30 cellular contexts compared by ENCODE assay signal in genomic region chr16:21070564-21070963, GRCh38.
DNase-seq lines count a peak whose midpoint lies in the region; ATAC-seq, FAIRE-seq and TF ChIP-seq lines count a peak whose summit lies in the region.
"Had no signal": no experiment of that assay in that cellular context is flagged by ENCODE, and none has a peak within 500 bp of the region (broad histone marks: within the 10 kb centered on the region; RNA-seq: fewer than 3 reads in every experiment).

No MANE protein-coding gene starts in this region.

- TF ChIP-seq CTCF in HepG2 (CRISPR knock-in tag; IDR thresholded peaks at IDR 0.05) (no peak), right lobe of liver (IDR thresholded peaks at IDR 0.05) (no peak), K562 (IDR thresholded peaks at IDR 0.05 in 2 of 3, conservative IDR thresholded peaks at IDR 0.05 in 1 of 3; ENCODE audit: insufficient read depth in 2 of 3, low read depth in 1 of 3, low read length in 3 of 3) (no peak)

- H2AFZ ChIP-seq in HepG2 (ENCODE audit: low read length): no peak overlapping the region
- H2AFZ ChIP-seq in K562 (ENCODE audit: low read depth, low read length): no peak overlapping the region

- H3K4me3 ChIP-seq in HepG2 (replicated peaks in 1 of 3; ENCODE audit: insufficient read depth in 1 of 3, low read depth in 2 of 3, low read length in 3 of 3) (no peak overlapping the region), right lobe of liver (no peak overlapping the region), K562 (no peak overlapping the region)
- H3K4me3 ChIP-seq: A549; BLaER1; BLaER1 treated with 17β-estradiol and CSF1 and Interleukin-3, amounts not matched to agents 10 nM and 100 nM had no signal

- H3K27ac ChIP-seq in HepG2 (ENCODE audit: extremely low read length, insufficient read depth, low read length): no peak overlapping the region
- no peak overlapping the region for H3K27ac ChIP-seq in right lobe of liver
- H3K27ac ChIP-seq in K562 (ENCODE audit: extremely low read depth, low read depth, low read length): no peak overlapping the region
- H3K27ac ChIP-seq: 22Rv1; A549; BLaER1; BLaER1 treated with 17β-estradiol and CSF1 and Interleukin-3, amounts not matched to agents 10 nM and 100 nM; C4-2B had no signal

- H3K79me2 ChIP-seq in HepG2 (ENCODE audit: insufficient read depth, low read length): no peaks in the 10 kb centered on the region
- H3K79me2 ChIP-seq in K562 (ENCODE audit: control insufficient read depth, insufficient read depth, low read length): no peaks in the 10 kb centered on the region

- H3K4me2 ChIP-seq in HepG2 (ENCODE audit: low read depth, low read length) (no peak overlapping the region), K562 (ENCODE audit: insufficient read depth, low read length) (no peak overlapping the region)
- H3K4me2 ChIP-seq: A549; BLaER1; BLaER1 treated with 17β-estradiol and CSF1 and Interleukin-3, amounts not matched to agents 10 nM and 100 nM had no signal

- no peaks in the 10 kb centered on the region for H3K9me1 ChIP-seq in K562 (ENCODE audit: control insufficient read depth, insufficient read depth, low read length)

- TF ChIP-seq POLR2A in HepG2 (IDR thresholded peaks at IDR 0.05; ENCODE audit: insufficient read depth in 1 of 2, low read depth in 2 of 2, low read length in 2 of 2) (no peak), right lobe of liver (IDR thresholded peaks at IDR 0.05) (no peak), K562 (conservative IDR thresholded peaks at IDR 0.05) (no peak)

- no peak for DNase-seq in HepG2 (ENCODE audit: low spot score)
- DNase-seq in right lobe of liver: no peak
- no peak for DNase-seq in K562 (ENCODE audit: extremely low read depth in 1 of 4, low spot score in 3 of 4)
- no peak for DNase-seq in activated gamma-delta T cell (lab: John Stamatoyannopoulos, UW)
- DNase-seq: 8988T; ACHN; AML-193; BE2C; Caco-2; Calu3; CD4-positive, alpha-beta memory T cell; CD4-positive, alpha-beta T cell; CD4-positive, CD25-positive, alpha-beta regulatory T cell; CD8-positive, alpha-beta memory T cell; CD8-positive, alpha-beta T cell; COR-L47; DMS 273 treated with DMSO at 0.1 percent for 48 hours; DMS153; DMS53; DMS79; DMS79 treated with DMSO at 0.1 percent for 48 hours; DND-41; EL had no signal

- H4K20me1 ChIP-seq in HepG2 (ENCODE audit: insufficient read depth, low read length) (no peaks in the 10 kb centered on the region), K562 (replicated peaks; ENCODE audit: control insufficient read depth, insufficient read depth, low read length) (no peaks in the 10 kb centered on the region)
- H4K20me1 ChIP-seq: BLaER1; BLaER1 treated with 17β-estradiol and CSF1 and Interleukin-3, amounts not matched to agents 10 nM and 100 nM had no signal

- intact Hi-C loops in HepG2 (cut with micrococcal nuclease; ENCODE audit: unreplicated experiment): no loop called here
- intact Hi-C loops in right lobe of liver (cut with DNase I): no loop called here
- intact Hi-C loops in K562 (cut with micrococcal nuclease): no loop called here

- no peak for TF ChIP-seq EP300 in HepG2 (IDR thresholded peaks at IDR 0.05; ENCODE audit: low read depth in 2 of 2, low read length in 2 of 2)
- TF ChIP-seq EP300 in HepG2 (CRISPR knock-in tag; IDR thresholded peaks at IDR 0.05; ENCODE audit: borderline replicate concordance): no peak
- TF ChIP-seq EP300 in K562 (IDR thresholded peaks at IDR 0.05; ENCODE audit: low read length): no peak

- POLR2A ChIA-PET in HepG2 (lab: Yijun Ruan, JAX) (no interaction called here), K562 (lab: Yijun Ruan, JAX) (interaction anchor here (0.7 kb wide), 1 partner anchor 8 kb away, joined by 3 read pairs; no protein-coding TSS in a partner anchor)

- FAIRE-seq in HepG2 (lab: Jason Lieb, UNC) (no peak), K562 (lab: Jason Lieb, UNC) (no peak)
- FAIRE-seq: A204.1, A549, D721Med had no signal

- BruUV-seq in HepG2 (replicated peaks; lab: Mats Ljungman, UMichigan): no TSS peak
- BruUV-seq in K562 (replicated peaks; lab: Mats Ljungman, UMichigan): no TSS peak

- in situ Hi-C loops in HepG2 (cut with HindIII; ENCODE audit: extremely low pct_ligation_motif_present, low pct_unique_long_range_greater_than_20kb): no loop called here
- in situ Hi-C loops in K562 (cut with MboI): no loop called here

- CTCF ChIA-PET in HepG2 (lab: Yijun Ruan, JAX; ENCODE audit: low intra/inter-chr PET ratio, low total read pairs) (no interaction called here), K562 (lab: Yijun Ruan, JAX; ENCODE audit: low intra/inter-chr PET ratio) (no interaction called here)

- H3K36me3 ChIP-seq in HepG2 (replicated peaks in 1 of 2; ENCODE audit: control insufficient read depth in 1 of 2, insufficient read depth in 2 of 2, low read length in 2 of 2) (no peaks in the 10 kb centered on the region), right lobe of liver (no peaks in the 10 kb centered on the region), K562 (ENCODE audit: control insufficient read depth, insufficient read depth, low read length) (no peaks in the 10 kb centered on the region)
- H3K36me3 ChIP-seq: BE2C; BLaER1; BLaER1 treated with 17β-estradiol and CSF1 and Interleukin-3, amounts not matched to agents 10 nM and 100 nM had no signal

- WGBS in HepG2 (ENCODE audit: low lambda C conversion rate): 5% methylated on average over 4 of the region's 4 CpGs
- 80% methylated on average over 4 of the region's 4 CpGs for WGBS in right lobe of liver (ENCODE audit: insufficient coverage, low coverage, low lambda C conversion rate, missing lambda C conversion rate)
- 4% methylated on average over 4 of the region's 4 CpGs for WGBS in K562 (ENCODE audit: insufficient coverage, low coverage, missing lambda C conversion rate)

- H3K9ac ChIP-seq in HepG2 (ENCODE audit: insufficient read depth, low read depth, low read length): no peak overlapping the region
- H3K9ac ChIP-seq in K562 (ENCODE audit: insufficient read depth in 1 of 2, low read depth in 2 of 2, low read length in 2 of 2): no peak overlapping the region
- H3K9ac ChIP-seq: BLaER1; BLaER1 treated with 17β-estradiol and CSF1 and Interleukin-3, amounts not matched to agents 10 nM and 100 nM had no signal

- H3K9me3 ChIP-seq in HepG2 (ENCODE audit: low read length): no peaks in the 10 kb centered on the region
- no peaks in the 10 kb centered on the region for H3K9me3 ChIP-seq in right lobe of liver
- H3K9me3 ChIP-seq in K562 (replicated peaks; ENCODE audit: control insufficient read depth, insufficient read depth, low read depth, low read length): no peaks in the 10 kb centered on the region
- H3K9me3 ChIP-seq: A549; BE2C; BLaER1; BLaER1 treated with 17β-estradiol and CSF1 and Interleukin-3, amounts not matched to agents 10 nM and 100 nM; Caco-2 had no signal

- H3K4me1 ChIP-seq in HepG2 (ENCODE audit: insufficient read depth, low read length) (no peaks in the 10 kb centered on the region), right lobe of liver (no peaks in the 10 kb centered on the region), K562 (replicated peaks in 1 of 2; ENCODE audit: control insufficient read depth in 2 of 2, insufficient read depth in 2 of 2, low read length in 2 of 2) (no peaks in the 10 kb centered on the region)
- H3K4me1 ChIP-seq: A549; BE2C; BLaER1; BLaER1 treated with 17β-estradiol and CSF1 and Interleukin-3, amounts not matched to agents 10 nM and 100 nM; Caco-2 had no signal

- H3K27me3 ChIP-seq in HepG2 (ENCODE audit: control insufficient read depth in 1 of 2, insufficient read depth in 2 of 2, low read length in 2 of 2) (peaks cover 0 to 11% of the 10 kb centered on the region in 2 experiments; a peak in 1 of 5 replicates), right lobe of liver (no peaks in the 10 kb centered on the region), K562 (ENCODE audit: control insufficient read depth in 2 of 2, insufficient read depth in 2 of 2, low read length in 2 of 2) (peaks cover 17 to 33% of the 10 kb centered on the region in 2 experiments; a peak in 4 of 5 replicates)
- H3K27me3 ChIP-seq: BE2C; BLaER1; BLaER1 treated with 17β-estradiol and CSF1 and Interleukin-3, amounts not matched to agents 10 nM and 100 nM had no signal

- no peak for TF ChIP-seq RAD21 in HepG2 (CRISPR knock-in tag; IDR thresholded peaks at IDR 0.05)
- TF ChIP-seq RAD21 in K562 (CRISPR knock-in tag; conservative IDR thresholded peaks at IDR 0.05 in 1 of 2, IDR thresholded peaks at IDR 0.05 in 1 of 2): no peak

- no peak for ATAC-seq in HepG2
- no peak for ATAC-seq in right lobe of liver
- no peak for ATAC-seq in K562
- ATAC-seq: A549; CD8-positive, alpha-beta T cell had no signal

TF ChIP-seq in HepG2, 621 proteins besides CTCF, POLR2A, EP300 and RAD21 (continues in another document):
- TF ChIP-seq, protein P1, sequence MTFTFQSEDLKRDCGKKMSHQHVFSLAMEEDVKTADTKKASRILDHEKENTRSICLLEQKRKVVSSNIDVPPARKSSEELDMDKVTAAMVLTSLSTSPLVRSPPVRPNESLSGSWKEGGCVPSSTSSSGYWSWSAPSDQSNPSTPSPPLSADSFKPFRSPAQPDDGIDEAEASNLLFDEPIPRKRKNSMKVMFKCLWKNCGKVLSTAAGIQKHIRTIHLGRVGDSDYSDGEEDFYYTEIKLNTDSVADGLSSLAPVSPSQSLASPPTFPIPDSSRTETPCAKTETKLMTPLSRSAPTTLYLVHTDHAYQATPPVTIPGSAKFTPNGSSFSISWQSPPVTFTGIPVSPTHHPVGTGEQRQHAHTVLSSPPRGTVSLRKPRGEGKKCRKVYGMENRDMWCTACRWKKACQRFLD (CRISPR knock-in tag; IDR thresholded peaks at IDR 0.05; ENCODE audit: borderline replicate concordance): no peak
- TF ChIP-seq U2AF1 (optimal IDR thresholded peaks at IDR 0.05; ENCODE audit: low read depth, low read length) (no peak), TBX2 (CRISPR knock-in tag; IDR thresholded peaks at IDR 0.05; ENCODE audit: borderline replicate concordance) (no peak)

TF ChIP-seq in K562, 482 proteins besides CTCF, POLR2A, EP300 and RAD21:
- no peak for TF ChIP-seq ZNF134 (CRISPR knock-in tag; conservative IDR thresholded peaks at IDR 0.05)
- TF ChIP-seq, protein P2, sequence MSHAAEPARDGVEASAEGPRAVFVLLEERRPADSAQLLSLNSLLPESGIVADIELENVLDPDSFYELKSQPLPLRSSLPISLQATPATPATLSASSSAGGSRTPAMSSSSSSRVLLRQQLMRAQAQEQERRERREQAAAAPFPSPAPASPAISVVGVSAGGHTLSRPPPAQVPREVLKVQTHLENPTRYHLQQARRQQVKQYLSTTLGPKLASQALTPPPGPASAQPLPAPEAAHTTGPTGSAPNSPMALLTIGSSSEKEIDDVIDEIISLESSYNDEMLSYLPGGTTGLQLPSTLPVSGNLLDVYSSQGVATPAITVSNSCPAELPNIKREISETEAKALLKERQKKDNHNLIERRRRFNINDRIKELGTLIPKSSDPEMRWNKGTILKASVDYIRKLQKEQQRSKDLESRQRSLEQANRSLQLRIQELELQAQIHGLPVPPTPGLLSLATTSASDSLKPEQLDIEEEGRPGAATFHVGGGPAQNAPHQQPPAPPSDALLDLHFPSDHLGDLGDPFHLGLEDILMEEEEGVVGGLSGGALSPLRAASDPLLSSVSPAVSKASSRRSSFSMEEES (CRISPR knock-in tag; IDR thresholded peaks at IDR 0.05): peak; percentile 88
- TF ChIP-seq RAD51 (IDR thresholded peaks at IDR 0.05; ENCODE audit: borderline replicate concordance, low read depth): peak; percentile 58
